ENCODE assay signal across 12 cellular contexts in genomic region chr6:47700051-47700450, GRCh38. TPM values are rescaled to one million over a fixed set of nuclear protein-coding genes. Genes with fewer than 3 reads are reported as not detected.
A peak's percentile ranks its signal among the peaks of the same experiment; 100 is the strongest.
DNase-seq lines count a peak whose midpoint lies in the region; ATAC-seq, FAIRE-seq and TF ChIP-seq lines count a peak whose summit lies in the region.
"Had no signal": no experiment of that assay in that cellular context is flagged by ENCODE, and none has a peak within 500 bp of the region (broad histone marks: within the 10 kb centered on the region; RNA-seq: fewer than 3 reads in every experiment).

No MANE protein-coding gene starts in this region.

- no peak for FAIRE-seq in GM12892 (lab: Jason Lieb, UNC)

- intact Hi-C loops in left colon (cut with DNase I, micrococcal nuclease) (no loop called here), CD14-positive monocyte (cut with micrococcal nuclease) (no loop called here)

- peak overlapping the region in 1 of 7 donors; percentile 32 for H3K27ac Mint-ChIP-seq in CD14-positive monocyte
- no peak overlapping the region for H3K27ac Mint-ChIP-seq in WTC11
- H3K27ac Mint-ChIP-seq: activated naive CD4-positive, alpha-beta T cell treated with anti-CD3 and anti-CD28 coated beads, Interleukin-2, amount 50 U/mL, for 24 hours; immature natural killer cell had no signal

- no peak overlapping the region for H3K27ac ChIP-seq in brain microvascular endothelial cell

- no peaks in the 10 kb centered on the region for H3K36me3 Mint-ChIP-seq in CD14-positive monocyte
- H3K36me3 Mint-ChIP-seq in WTC11, result no peaks in the 10 kb centered on the region
- H3K36me3 Mint-ChIP-seq: activated naive CD4-positive, alpha-beta T cell treated with anti-CD3 and anti-CD28 coated beads, Interleukin-2, amount 50 U/mL, for 24 hours; immature natural killer cell had no signal

- H3K27me3 Mint-ChIP-seq in CD14-positive monocyte (ENCODE audit: low read depth in 3 of 3), result peaks cover 0 to 2% (median 0%) of the 10 kb centered on the region in 3 donors
- H3K27me3 Mint-ChIP-seq in WTC11 (ENCODE audit: low read depth), result no peaks in the 10 kb centered on the region

- TF ChIP-seq CTCF in AG09309 (IDR thresholded peaks at IDR 0.05; ENCODE audit: control insufficient read depth, insufficient read depth, low read depth, low read length, missing control alignments) (no peak), brain microvascular endothelial cell (IDR thresholded peaks at IDR 0.05; ENCODE audit: low read depth, low read length, missing control alignments) (no peak), CD14-positive monocyte (IDR thresholded peaks at IDR 0.05) (no peak), WTC11 (IDR thresholded peaks at IDR 0.05) (no peak)

- peaks cover 0 to 2% (median 0%) of the 10 kb centered on the region in 7 donors for H3K9me3 Mint-ChIP-seq in CD14-positive monocyte
- no peaks in the 10 kb centered on the region for H3K9me3 Mint-ChIP-seq in WTC11
- H3K9me3 Mint-ChIP-seq: activated naive CD4-positive, alpha-beta T cell treated with anti-CD3 and anti-CD28 coated beads, Interleukin-2, amount 50 U/mL, for 24 hours; immature natural killer cell had no signal

- no peak for TF ChIP-seq POLR2A in GM12892 (IDR thresholded peaks at IDR 0.05; ENCODE audit: low read depth, low read length)

- H3K36me3 ChIP-seq in brain microvascular endothelial cell (replicated peaks), result no peaks in the 10 kb centered on the region
- H3K36me3 ChIP-seq: BE2C had no signal

- H3K4me3 ChIP-seq in AG09309 (ENCODE audit: control insufficient read depth, low read depth, low read length) (no peak overlapping the region), brain microvascular endothelial cell (ENCODE audit: low read depth, low read length) (no peak overlapping the region)

- DNase-seq in AG09309 (ENCODE audit: low read depth) (peak; percentile 8), HS-27A (ENCODE audit: low read depth) (peak; percentile 2), brain microvascular endothelial cell (peak; percentile 32), left colon (no peak), GM12892 (ENCODE audit: insufficient read length) (no peak), CD14-positive monocyte (ENCODE audit: low spot score) (no peak), WTC11 (ENCODE audit: low spot score) (no peak)
- DNase-seq: BE2C; immature natural killer cell; stimulated activated CD4-positive, alpha-beta T cell treated with anti-CD3 and anti-CD28 coated beads, Interleukin-2, amount 100 ng/mL, for 24 hours had no signal

- in situ Hi-C loops in brain microvascular endothelial cell (cut with HindIII; ENCODE audit: low pct_ligation_motif_present, low sequenced_read_pairs), result no loop called here

- H3K4me3 Mint-ChIP-seq in CD14-positive monocyte (no peak overlapping the region), WTC11 (no peak overlapping the region)
- H3K4me3 Mint-ChIP-seq: activated naive CD4-positive, alpha-beta T cell treated with anti-CD3 and anti-CD28 coated beads, Interleukin-2, amount 50 U/mL, for 24 hours; immature natural killer cell had no signal

- no peaks in the 10 kb centered on the region for H3K27me3 ChIP-seq in brain microvascular endothelial cell (replicated peaks)
- H3K27me3 ChIP-seq: BE2C had no signal

- CTCF ChIA-PET in WTC11 (lab: Charles Lee), result no interaction called here

- H3K4me1 Mint-ChIP-seq in CD14-positive monocyte, result no peaks in the 10 kb centered on the region
- peaks cover 21% of the 10 kb centered on the region for H3K4me1 Mint-ChIP-seq in WTC11
- H3K4me1 Mint-ChIP-seq: activated naive CD4-positive, alpha-beta T cell treated with anti-CD3 and anti-CD28 coated beads, Interleukin-2, amount 50 U/mL, for 24 hours; immature natural killer cell had no signal

- POLR2A ChIA-PET in WTC11 (lab: Charles Lee), result no interaction called here

- peak; percentile 20 for ATAC-seq in left colon
- no peak for ATAC-seq in HG03432 (IDR thresholded peaks at IDR 0.05; ENCODE audit: unreplicated experiment)
- ATAC-seq in WTC11, result no peak

TF ChIP-seq in WTC11, 78 proteins besides CTCF, POLR2A, EP300 and RAD21:
- no peak for TF ChIP-seq GABPB1 (CRISPR knock-in tag; IDR thresholded peaks at IDR 0.05)
- TF ChIP-seq, protein P1, sequence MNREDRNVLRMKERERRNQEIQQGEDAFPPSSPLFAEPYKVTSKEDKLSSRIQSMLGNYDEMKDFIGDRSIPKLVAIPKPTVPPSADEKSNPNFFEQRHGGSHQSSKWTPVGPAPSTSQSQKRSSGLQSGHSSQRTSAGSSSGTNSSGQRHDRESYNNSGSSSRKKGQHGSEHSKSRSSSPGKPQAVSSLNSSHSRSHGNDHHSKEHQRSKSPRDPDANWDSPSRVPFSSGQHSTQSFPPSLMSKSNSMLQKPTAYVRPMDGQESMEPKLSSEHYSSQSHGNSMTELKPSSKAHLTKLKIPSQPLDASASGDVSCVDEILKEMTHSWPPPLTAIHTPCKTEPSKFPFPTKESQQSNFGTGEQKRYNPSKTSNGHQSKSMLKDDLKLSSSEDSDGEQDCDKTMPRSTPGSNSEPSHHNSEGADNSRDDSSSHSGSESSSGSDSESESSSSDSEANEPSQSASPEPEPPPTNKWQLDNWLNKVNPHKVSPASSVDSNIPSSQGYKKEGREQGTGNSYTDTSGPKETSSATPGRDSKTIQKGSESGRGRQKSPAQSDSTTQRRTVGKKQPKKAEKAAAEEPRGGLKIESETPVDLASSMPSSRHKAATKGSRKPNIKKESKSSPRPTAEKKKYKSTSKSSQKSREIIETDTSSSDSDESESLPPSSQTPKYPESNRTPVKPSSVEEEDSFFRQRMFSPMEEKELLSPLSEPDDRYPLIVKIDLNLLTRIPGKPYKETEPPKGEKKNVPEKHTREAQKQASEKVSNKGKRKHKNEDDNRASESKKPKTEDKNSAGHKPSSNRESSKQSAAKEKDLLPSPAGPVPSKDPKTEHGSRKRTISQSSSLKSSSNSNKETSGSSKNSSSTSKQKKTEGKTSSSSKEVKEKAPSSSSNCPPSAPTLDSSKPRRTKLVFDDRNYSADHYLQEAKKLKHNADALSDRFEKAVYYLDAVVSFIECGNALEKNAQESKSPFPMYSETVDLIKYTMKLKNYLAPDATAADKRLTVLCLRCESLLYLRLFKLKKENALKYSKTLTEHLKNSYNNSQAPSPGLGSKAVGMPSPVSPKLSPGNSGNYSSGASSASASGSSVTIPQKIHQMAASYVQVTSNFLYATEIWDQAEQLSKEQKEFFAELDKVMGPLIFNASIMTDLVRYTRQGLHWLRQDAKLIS (CRISPR knock-in tag; IDR thresholded peaks at IDR 0.05; ENCODE audit: borderline replicate concordance), result no peak

RNA-seq across cellular contexts. Expression of gene ADGRF4, which starts 1.7 kb away (rescaled TPM):
- total RNA-seq in left colon (1 to 10 TPM; 2.0 to 4.0 TPM), WTC11 (2021) (not detected in 3 replicates)
- polyA plus RNA-seq in GM12892 (2012; ENCODE audit: missing spikeins), result 0.13 TPM
- polyA plus RNA-seq in CD14-positive monocyte, result not detected
- polyA plus RNA-seq: immature natural killer cell had no signal

Comparison
In these comparisons a context has a peak if more than half of its experiments do, and no peak if none do; other contexts are left out.
1. DNase-seq: peak in AG09309 (single experiment), HS-27A (single experiment) and brain microvascular endothelial cell (single experiment); none in left colon (0 of 2), GM12892 (single experiment), CD14-positive monocyte (single experiment) and WTC11 (single experiment).